Comparison of ENCODE assay signal across 16 cellular contexts in genomic region chr15:26697913-26698312, GRCh38.
"Had no signal": no experiment of that assay in that cellular context is flagged by ENCODE, and none has a peak within 500 bp of the region (broad histone marks: within the 10 kb centered on the region; RNA-seq: fewer than 3 reads in every experiment).

No MANE protein-coding gene starts in this region.

- DNase-seq: activated B cell treated with CpG ODN at 0.5 μM for 24 hours; activated CD4-positive, alpha-beta memory T cell treated with anti-CD3 and anti-CD28 coated beads for 36 hours; activated CD4-positive, alpha-beta T cell treated with anti-CD3 and anti-CD28 coated beads for 4 hours; activated naive CD4-positive, alpha-beta T cell; activated naive CD8-positive, alpha-beta T cell treated with anti-CD3 and anti-CD28 coated beads, Interleukin-2, amount 10 ng/mL, durations not matched to agents 7 days and 5 days; body of pancreas; cortex of kidney; erythroblast; foreskin melanocyte; hypothalamus; islet precursor cell; left colon; lower lobe of right lung; T-helper 9 cell had no signal

- H3K4me1 ChIP-seq: body of pancreas, lower lobe of right lung, tibial nerve had no signal

- H3K4me3 ChIP-seq: body of pancreas, lower lobe of right lung, tibial nerve had no signal

- ATAC-seq: body of pancreas; left colon; lower lobe of right lung; natural killer cell treated with Interleukin-12 subunit alpha and Interleukin-12 subunit beta and Interleukin-15 and Interleukin-18, amount 100 ng/mL, for 72 hours had no signal

- H3K36me3 ChIP-seq: lower lobe of right lung, tibial nerve had no signal

- H3K27me3 ChIP-seq: body of pancreas, tibial nerve had no signal

- H3K27ac ChIP-seq: body of pancreas, lower lobe of right lung, tibial nerve had no signal
